In genomic region chr6:45619994-45620471, GRCh38 we compare ENCODE assay signal across 1 cellular context.
TF ChIP-seq lines count a peak whose summit lies in the region.

No MANE protein-coding gene starts in this region.

TF ChIP-seq in SK-N-SH treated with all-trans-retinoic acid at 6 μM for 48 hours, 23 proteins besides CTCF, POLR2A, EP300 and RAD21 (continued from another document):
- TF ChIP-seq PATZ1 (CRISPR knock-in tag; IDR thresholded peaks at IDR 0.05; ENCODE audit: borderline replicate concordance) (no peak), ISL1 (CRISPR knock-in tag; IDR thresholded peaks at IDR 0.05) (no peak), BACH2 (CRISPR knock-in tag; IDR thresholded peaks at IDR 0.05; ENCODE audit: borderline replicate concordance) (no peak), CSRNP3 (CRISPR knock-in tag; IDR thresholded peaks at IDR 0.05) (no peak)
